In genomic region chr10:77602913-77603528, GRCh38 we compare ENCODE assay signal across 11 cellular contexts. TPM values are rescaled to one million over a fixed set of nuclear protein-coding genes. Genes with fewer than 3 reads are reported as not detected.
DNase-seq lines count a peak whose midpoint lies in the region; FAIRE-seq and TF ChIP-seq lines count a peak whose summit lies in the region.
"Had no signal": no experiment of that assay in that cellular context is flagged by ENCODE, and none has a peak within 500 bp of the region (broad histone marks: within the 10 kb centered on the region; RNA-seq: fewer than 3 reads in every experiment).

No MANE protein-coding gene starts in this region.

- H3K9me3 Mint-ChIP-seq in endothelial cell (ENCODE audit: unreplicated experiment) (no peaks in the 10 kb centered on the region), type B pancreatic cell (no peaks in the 10 kb centered on the region)

- H3K4me3 Mint-ChIP-seq in endothelial cell (ENCODE audit: unreplicated experiment), result no peak overlapping the region
- H3K4me3 Mint-ChIP-seq in type B pancreatic cell, result no peak overlapping the region

- H3K27ac Mint-ChIP-seq in endothelial cell (ENCODE audit: unreplicated experiment) (peak overlapping the region; percentile 58), type B pancreatic cell (no peak overlapping the region)

- H3K4me1 Mint-ChIP-seq in endothelial cell (ENCODE audit: unreplicated experiment) (peaks cover 10% of the 10 kb centered on the region), type B pancreatic cell (ENCODE audit: unreplicated experiment) (peaks cover 31% of the 10 kb centered on the region)

- H3K4me3 ChIP-seq in NB4 (ENCODE audit: low read depth, low read length), result no peak overlapping the region
- H3K4me3 ChIP-seq: right atrium auricular region had no signal

- DNase-seq in GM12892 (ENCODE audit: insufficient read length) (no peak), NB4 (ENCODE audit: low read depth) (peak; percentile 51), endothelial cell (ENCODE audit: low spot score) (no peak), pons (ENCODE audit: low spot score) (peak; percentile 30), NCI-H2227 (lab: John Stamatoyannopoulos, UW; ENCODE audit: unreplicated experiment) (no peak), NCI-H2227 treated with DMSO at 0.1 percent for 48 hours (lab: John Stamatoyannopoulos, UW) (no peak), type B pancreatic cell (ENCODE audit: extremely low spot score, unreplicated experiment) (no peak)
- DNase-seq in stimulated activated CD4-positive, alpha-beta T cell treated with anti-CD3 and anti-CD28 coated beads, Interleukin-2, amount 100 ng/mL, for 24 hours, result no peak
- DNase-seq: NCI-H446 treated with DMSO at 0.1 percent for 48 hours had no signal

- TF ChIP-seq POLR2A in GM12892 (IDR thresholded peaks at IDR 0.05; ENCODE audit: low read depth, low read length) (no peak), NB4 (IDR thresholded peaks at IDR 0.05; ENCODE audit: extremely low read depth, insufficient read length) (no peak)

- H3K27me3 Mint-ChIP-seq in endothelial cell (ENCODE audit: unreplicated experiment) (peaks cover 6% of the 10 kb centered on the region), type B pancreatic cell (peaks cover 7% of the 10 kb centered on the region)

- TF ChIP-seq CTCF in NB4 (IDR thresholded peaks at IDR 0.05; ENCODE audit: low read depth, low read length) (no peak), endothelial cell (IDR thresholded peaks at IDR 0.05; ENCODE audit: unreplicated experiment) (no peak), type B pancreatic cell (conservative IDR thresholded peaks at IDR 0.05) (no peak)

- H3K36me3 Mint-ChIP-seq in endothelial cell (ENCODE audit: low read depth, unreplicated experiment), result no peaks in the 10 kb centered on the region
- H3K36me3 Mint-ChIP-seq in type B pancreatic cell, result no peaks in the 10 kb centered on the region

- peak; percentile 51 for FAIRE-seq in GM12892 (lab: Jason Lieb, UNC)

RNA-seq across cellular contexts. Expression of gene KCNMA1, which starts 34.6 kb away (rescaled TPM):
- 31.4 TPM for polyA plus RNA-seq in GM12892 (2012; ENCODE audit: missing spikeins)
- total RNA-seq in endothelial cell (ENCODE audit: unreplicated experiment) (5.1 TPM), type B pancreatic cell (ENCODE audit: low replicate concordance) (27.9 and 30.1 TPM in 2 replicates)
- total RNA-seq: SK-MEL-5 had no signal

Comparison
In these comparisons a context has a peak if more than half of its experiments do, and no peak if none do; other contexts are left out.
1. DNase-seq: peak in NB4 (single experiment) and pons (single experiment); none in GM12892 (single experiment), endothelial cell (single experiment), NCI-H2227 (single experiment), NCI-H2227 treated with DMSO at 0.1 percent for 48 hours (single experiment), type B pancreatic cell (single experiment) and stimulated activated CD4-positive, alpha-beta T cell treated with anti-CD3 and anti-CD28 coated beads, Interleukin-2, amount 100 ng/mL, for 24 hours (0 of 2).